7 cellular contexts compared by ENCODE assay signal in the genomic region with DNA sequence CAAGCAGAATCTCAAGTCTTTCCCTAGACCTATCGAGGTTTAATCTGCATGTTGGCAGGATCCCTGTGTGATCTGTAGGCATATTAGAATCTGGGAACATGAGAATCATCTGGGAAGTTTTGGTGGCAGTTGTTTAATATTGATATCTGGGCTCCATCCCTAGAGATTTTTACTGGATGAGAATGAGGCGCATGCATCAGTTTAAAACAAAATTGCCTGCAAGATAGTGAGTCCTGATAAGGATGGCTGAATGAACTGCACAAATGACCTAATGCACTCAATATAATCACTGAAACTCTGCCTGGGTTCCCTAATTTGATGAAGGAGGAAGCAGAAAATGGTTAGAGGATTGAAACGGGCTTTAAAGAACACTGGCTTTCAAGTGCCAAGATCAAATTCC.
"Had no signal": no experiment of that assay in that cellular context is flagged by ENCODE, and none has a peak within 500 bp of the region (broad histone marks: within the 10 kb centered on the region; RNA-seq: fewer than 3 reads in every experiment).

No MANE protein-coding gene starts in this region.

- ATAC-seq: GM23338, HepG2 had no signal

- H3K4me3 Mint-ChIP-seq: GM23338, H9, HFFc6, IgD-negative memory B cell had no signal

- H3K27me3 Mint-ChIP-seq: IgD-negative memory B cell had no signal

- H3K4me1 Mint-ChIP-seq: GM23338, IgD-negative memory B cell had no signal

- DNase-seq: H9, HCEC 1CT, HFFc6, KBM-7 had no signal

- H3K27ac Mint-ChIP-seq: GM23338, HFFc6, IgD-negative memory B cell had no signal

- H3K36me3 Mint-ChIP-seq: IgD-negative memory B cell had no signal

- H3K4me3 ChIP-seq: GM23338 had no signal
